In genomic region chrX:1391370-1391706, GRCh38 we compare ENCODE assay signal across 8 cellular contexts. TPM values are rescaled to one million over a fixed set of nuclear protein-coding genes. Genes with fewer than 3 reads are reported as not detected.
DNase-seq lines count a peak whose midpoint lies in the region; ATAC-seq and TF ChIP-seq lines count a peak whose summit lies in the region.

No MANE protein-coding gene starts in this region.

- in situ Hi-C loops in GM13976 (cut with MboI; ENCODE audit: low sequenced_read_pairs, unreplicated experiment), result no loop called here

- intact Hi-C loops in vagina (cut with DNase I) (loop anchor here (5.0 kb wide), 1 partner anchor 201 kb away; the partner anchor contains the start of gene AKAP17A), left colon (cut with DNase I, micrococcal nuclease) (loop anchor here in 1 of 2 donors (5.0 kb wide), 1 partner anchor 61 kb away; the partner anchor contains the start of gene ASMTL)

- H3K27me3 ChIP-seq in mononuclear cell (ENCODE audit: insufficient read depth, low read length) (no peaks in the 10 kb centered on the region), vagina (no peaks in the 10 kb centered on the region)

- peaks cover 0 to 47% of the 10 kb centered on the region in 2 donors for H3K36me3 ChIP-seq in vagina

- DNase-seq in GM13976 (ENCODE audit: low spot score) (peak; percentile 96), choroid plexus epithelial cell (ENCODE audit: low read depth) (no peak), vagina (ENCODE audit: extremely low spot score in 2 of 2) (peak in 1 of 2 donors; percentile 93), left colon (no peak), NCI-H2081 treated with DMSO at 0.1 percent for 48 hours (lab: John Stamatoyannopoulos, UW) (no peak)
- DNase-seq in Jurkat, Clone E6-1 (ENCODE audit: low read depth, low spot score), result no peak

- peak overlapping the region; percentile 98 for H3K27ac ChIP-seq in vagina

- no peak for TF ChIP-seq POLR2A in vagina (IDR thresholded peaks at IDR 0.05)

- peaks cover 41% of the 10 kb centered on the region for H3K4me1 ChIP-seq in mononuclear cell (ENCODE audit: insufficient read depth, low read length)
- H3K4me1 ChIP-seq in vagina, result peaks cover 43% of the 10 kb centered on the region

- peak overlapping the region; percentile 99 for H3K4me3 ChIP-seq in Jurkat, Clone E6-1 (ENCODE audit: low read length)
- H3K4me3 ChIP-seq in choroid plexus epithelial cell (ENCODE audit: low read depth, low read length), result peak overlapping the region; percentile 100
- H3K4me3 ChIP-seq in mononuclear cell (ENCODE audit: low read length), result peak overlapping the region; percentile 98
- peak overlapping the region; percentile 100 for H3K4me3 ChIP-seq in vagina

- no peak for ATAC-seq in left colon
- ATAC-seq in HG02884 (IDR thresholded peaks at IDR 0.05; ENCODE audit: unreplicated experiment), result no peak

- TF ChIP-seq CTCF in GM13976 (IDR thresholded peaks at IDR 0.05; ENCODE audit: borderline replicate concordance, control extremely low read depth, extremely low read depth, insufficient read depth, missing control alignments) (no peak), choroid plexus epithelial cell (conservative IDR thresholded peaks at IDR 0.05; ENCODE audit: low read depth, low read length) (no peak), vagina (IDR thresholded peaks at IDR 0.05) (no peak)

- no peaks in the 10 kb centered on the region for H3K9me3 ChIP-seq in mononuclear cell (ENCODE audit: low read depth, low read length)
- no peaks in the 10 kb centered on the region for H3K9me3 ChIP-seq in vagina

RNA-seq across cellular contexts. Expression of gene SLC25A6, which starts 0.6 kb away (rescaled TPM):
- polyA plus RNA-seq in Jurkat, Clone E6-1 (2012; ENCODE audit: insufficient read depth, insufficient read length), result 177 TPM
- total RNA-seq in mononuclear cell (315 TPM), vagina (442 TPM), left colon (100 to 1,000 TPM; 452 to 482 TPM)

RNA-seq across cellular contexts. Expression of gene IL3RA, which starts 54.8 kb away (rescaled TPM):
- polyA plus RNA-seq in Jurkat, Clone E6-1 (2012; ENCODE audit: insufficient read depth, insufficient read length), result 1.4 TPM
- total RNA-seq in mononuclear cell (13.2 TPM), vagina (7.9 TPM), left colon (1 to 10 TPM; 3.9 to 9.4 TPM)
